9 cellular contexts compared by ENCODE assay signal in genomic region chr9:20640331-20641187, GRCh38. TPM values are rescaled to one million over a fixed set of nuclear protein-coding genes. Genes with fewer than 3 reads are reported as not detected.
DNase-seq lines count a peak whose midpoint lies in the region; ATAC-seq and FAIRE-seq lines count a peak whose summit lies in the region.
"Had no signal": no experiment of that assay in that cellular context is flagged by ENCODE, and none has a peak within 500 bp of the region (broad histone marks: within the 10 kb centered on the region; RNA-seq: fewer than 3 reads in every experiment).

No MANE protein-coding gene starts in this region.

- FAIRE-seq in urothelium cell line (lab: Jason Lieb, UNC): no peak
- FAIRE-seq: H1 had no signal

- H3K4me1 Mint-ChIP-seq in naive thymus-derived CD8-positive, alpha-beta T cell: peaks cover 11 to 22% (median 18%) of the 10 kb centered on the region in 4 donors

- peak; percentile 82 for ATAC-seq in GM19468 (IDR thresholded peaks at IDR 0.05; ENCODE audit: extremely low read depth, unreplicated experiment)
- ATAC-seq in HG03520 (IDR thresholded peaks at IDR 0.05; ENCODE audit: unreplicated experiment): peak; percentile 92
- peak; percentile 91 to 92 for ATAC-seq in naive thymus-derived CD8-positive, alpha-beta T cell

- H3K9me3 Mint-ChIP-seq in naive thymus-derived CD8-positive, alpha-beta T cell: no peaks in the 10 kb centered on the region

- peak overlapping the region; percentile 5 to 86 (median 62) for H3K27ac Mint-ChIP-seq in naive thymus-derived CD8-positive, alpha-beta T cell

- H3K27me3 Mint-ChIP-seq in naive thymus-derived CD8-positive, alpha-beta T cell: peaks cover 0 to 11% (median 0%) of the 10 kb centered on the region in 5 donors

- H3K4me3 Mint-ChIP-seq in naive thymus-derived CD8-positive, alpha-beta T cell: peak overlapping the region; percentile 36 to 80 (median 66)

- DNase-seq in D341Med (ENCODE audit: low spot score) (peak; percentile 57), SW480 (ENCODE audit: low spot score) (peak; percentile 65), amygdala (lab: John Stamatoyannopoulos, UW) (peak in 38 of 56 donors; percentile 1 to 83 (median 48)), urothelium cell line (ENCODE audit: low spot score) (peak; percentile 42), islet precursor cell (no peak)
- DNase-seq in naive thymus-derived CD8-positive, alpha-beta T cell: peak; percentile 62 to 90 (median 74)

- no peaks in the 10 kb centered on the region for H3K36me3 Mint-ChIP-seq in naive thymus-derived CD8-positive, alpha-beta T cell

- POLR2A ChIA-PET in naive thymus-derived CD8-positive, alpha-beta T cell (lab: Charles Lee): interaction anchor here (0.9 to 1.3 kb wide), 3 partner anchors 18 to 43 kb away, joined by 3 to 6 read pairs (median 5); partner anchors contain the start of genes FOCAD and MLLT3

RNA-seq across cellular contexts. Expression of gene MLLT3, which starts 18.3 kb away (rescaled TPM):
- total RNA-seq in naive thymus-derived CD8-positive, alpha-beta T cell: 10 to 100 TPM; 64.7 to 73.0 TPM
- polyA plus RNA-seq in naive thymus-derived CD8-positive, alpha-beta T cell: 10 to 100 TPM; 28.0 to 42.9 (median 39.0) TPM

RNA-seq across cellular contexts. Expression of gene FOCAD, which starts 43.5 kb away (rescaled TPM):
- 10 to 100 TPM; 16.0 to 16.1 TPM for total RNA-seq in naive thymus-derived CD8-positive, alpha-beta T cell
- polyA plus RNA-seq in naive thymus-derived CD8-positive, alpha-beta T cell: 10 to 100 TPM; 12.5 to 15.3 (median 14.9) TPM
